ENCODE assay signal across 26 cellular contexts in the genomic region with DNA sequence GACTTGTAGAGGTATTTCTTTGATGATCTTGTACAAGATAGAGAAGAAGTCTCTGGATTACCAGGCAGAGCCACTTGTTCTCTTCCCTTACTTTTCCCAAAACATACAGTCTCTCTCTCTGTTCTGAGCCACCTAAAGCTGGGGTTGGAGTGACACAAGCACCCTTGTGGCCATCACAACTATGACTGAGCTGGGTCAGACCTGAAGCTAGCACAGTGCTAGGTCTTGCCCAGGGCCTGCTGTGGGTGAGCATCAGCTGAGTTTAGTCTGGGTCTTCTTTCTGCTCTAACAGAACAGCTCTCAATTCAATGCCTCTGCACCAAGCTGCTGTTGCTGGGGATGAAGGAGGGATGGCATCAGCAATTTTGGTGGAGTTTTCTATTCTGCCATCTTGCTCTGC.
A peak's percentile ranks its signal among the peaks of the same experiment; 100 is the strongest.
DNase-seq lines count a peak whose midpoint lies in the region; ATAC-seq, FAIRE-seq and TF ChIP-seq lines count a peak whose summit lies in the region.
"Had no signal": no experiment of that assay in that cellular context is flagged by ENCODE, and none has a peak within 500 bp of the region (broad histone marks: within the 10 kb centered on the region; RNA-seq: fewer than 3 reads in every experiment).

No MANE protein-coding gene starts in this region.

- H3K4me2 ChIP-seq in GM12878 (ENCODE audit: control insufficient read depth, insufficient read depth) = no peak overlapping the region
- H3K4me2 ChIP-seq in mesenchymal stem cell (ENCODE audit: low read length, poor library complexity, severe bottlenecking) = no peak overlapping the region
- no peak overlapping the region for H3K4me2 ChIP-seq in trophoblast cell (ENCODE audit: low read length)
- H3K4me2 ChIP-seq: BLaER1 had no signal

- H3K27ac ChIP-seq in GM12878 (ENCODE audit: control insufficient read depth, insufficient read depth) = no peak overlapping the region
- no peak overlapping the region for H3K27ac ChIP-seq in mesenchymal stem cell (ENCODE audit: low read length, poor library complexity, severe bottlenecking)
- no peak overlapping the region for H3K27ac ChIP-seq in trophoblast cell (ENCODE audit: low read depth, low read length)
- H3K27ac ChIP-seq: BLaER1 had no signal

- POLR2A ChIA-PET in WTC11 (lab: Charles Lee) (no interaction called here), GM12878 (lab: Charles Lee) (no interaction called here)

- H4K12ac ChIP-seq in trophoblast cell (ENCODE audit: low read depth, low read length) = no peak overlapping the region

- H3K4me1 ChIP-seq in GM12878 (ENCODE audit: control insufficient read depth, insufficient read depth, low read length) = no peaks in the 10 kb centered on the region
- no peaks in the 10 kb centered on the region for H3K4me1 ChIP-seq in mesenchymal stem cell (ENCODE audit: control insufficient read depth, insufficient read depth, low read depth, low read length)
- H3K4me1 ChIP-seq in trophoblast cell (ENCODE audit: control insufficient read depth in 1 of 2, insufficient read depth in 2 of 2, low read length in 2 of 2) = peaks cover 2 to 3% of the 10 kb centered on the region in 2 experiments
- H3K4me1 ChIP-seq: BLaER1 had no signal

- BruUV-seq in GM12878 (replicated peaks; lab: Mats Ljungman, UMichigan) = no TSS peak

- H2BK5ac ChIP-seq in mesenchymal stem cell (ENCODE audit: low read depth, low read length, poor library complexity, severe bottlenecking) = no peak overlapping the region
- no peak overlapping the region for H2BK5ac ChIP-seq in trophoblast cell (ENCODE audit: low read depth, low read length, poor library complexity)

- peak overlapping the region; percentile 75 for H4K8ac ChIP-seq in mesenchymal stem cell (ENCODE audit: low read length)
- H4K8ac ChIP-seq in trophoblast cell (ENCODE audit: low read depth, low read length) = no peak overlapping the region

- no peaks in the 10 kb centered on the region for H3K79me2 ChIP-seq in GM12878 (ENCODE audit: control insufficient read depth, insufficient read depth, low read length)
- no peaks in the 10 kb centered on the region for H3K79me2 ChIP-seq in trophoblast cell (ENCODE audit: control insufficient read depth, insufficient read depth, low read length, poor library complexity)

- ATAC-seq in WTC11 = peak; percentile 71
- peak; percentile 36; the same call in 2 of the 3 replicates for ATAC-seq in GM12878
- ATAC-seq in activated T-cell treated with anti-CD3 and anti-CD28 coated beads, Interleukin-2, amount 50 U/mL, for 4 hours = no peak

- no peak overlapping the region for H3K4me3 ChIP-seq in GM12878
- no peak overlapping the region for H3K4me3 ChIP-seq in mesenchymal stem cell (ENCODE audit: insufficient read depth in 1 of 2, low read depth in 1 of 2, low read length in 2 of 2)
- H3K4me3 ChIP-seq in trophoblast cell (ENCODE audit: low read depth, low read length) = no peak overlapping the region
- H3K4me3 ChIP-seq: BLaER1 had no signal

- intact Hi-C loops in GM12878 (cut with micrococcal nuclease; ENCODE audit: unreplicated experiment) = no loop called here

- SMC1A ChIA-PET in GM12878 (lab: Charles Lee; ENCODE audit: uncharacterized antibody, unreplicated experiment) = interaction anchor here (1.0 kb wide), 1 partner anchor 10 kb away, joined by 3 read pairs; no protein-coding TSS in a partner anchor

- CTCF ChIA-PET in WTC11 (lab: Charles Lee) (no interaction called here), GM12878 (lab: Yijun Ruan, JAX) (no interaction called here)

- H3K79me1 ChIP-seq in mesenchymal stem cell (replicated peaks; ENCODE audit: low read length, poor library complexity, severe bottlenecking) = peaks cover 11% of the 10 kb centered on the region
- H3K79me1 ChIP-seq in trophoblast cell (ENCODE audit: low read length) = no peaks in the 10 kb centered on the region

- in situ Hi-C loops in GM12878 (cut with MboI) = no loop called here

- H3K27me3 Mint-ChIP-seq in WTC11 (ENCODE audit: low read depth) = no peaks in the 10 kb centered on the region
- no peaks in the 10 kb centered on the region for H3K27me3 Mint-ChIP-seq in activated T-cell treated with anti-CD3 and anti-CD28 coated beads, Interleukin-2, amount 50 U/mL, for 4 hours (ENCODE audit: low read depth)
- H3K27me3 Mint-ChIP-seq: CD4-positive, alpha-beta memory T cell; CD4-positive, CD25-positive, alpha-beta regulatory T cell; CD8-positive, alpha-beta memory T cell had no signal

- H3K9ac ChIP-seq in GM12878 (ENCODE audit: control insufficient read depth, insufficient read depth, low read length) (no peak overlapping the region), mesenchymal stem cell (ENCODE audit: low read length) (no peak overlapping the region), trophoblast cell (ENCODE audit: low read length) (no peak overlapping the region)
- H3K9ac ChIP-seq: BLaER1 had no signal

- TF ChIP-seq EP300 in GM12878 (IDR thresholded peaks at IDR 0.05; ENCODE audit: borderline replicate concordance in 1 of 2, control insufficient read depth in 1 of 2, low read depth in 2 of 2, low read length in 2 of 2) = no peak

- no peak overlapping the region for H3K27ac Mint-ChIP-seq in WTC11
- H3K27ac Mint-ChIP-seq: CD14-positive monocyte; CD4-positive, CD25-positive, alpha-beta regulatory T cell; CD8-positive, alpha-beta memory T cell had no signal

- H3K23ac ChIP-seq in mesenchymal stem cell (ENCODE audit: low read length in 2 of 2) (no peak overlapping the region), trophoblast cell (ENCODE audit: low read length) (no peak overlapping the region)

- no peaks in the 10 kb centered on the region for H4K20me1 ChIP-seq in GM12878 (ENCODE audit: control insufficient read depth, insufficient read depth)
- H4K20me1 ChIP-seq: BLaER1 had no signal

- H4K91ac ChIP-seq in mesenchymal stem cell (ENCODE audit: low read length) = peak overlapping the region; percentile 43
- no peak overlapping the region for H4K91ac ChIP-seq in trophoblast cell (ENCODE audit: low read depth, low read length)

- H3K4me3 Mint-ChIP-seq in WTC11 = no peak overlapping the region
- no peak overlapping the region for H3K4me3 Mint-ChIP-seq in activated T-cell treated with anti-CD3 and anti-CD28 coated beads, Interleukin-2, amount 50 U/mL, for 4 hours
- H3K4me3 Mint-ChIP-seq: CD14-positive monocyte; CD4-positive, CD25-positive, alpha-beta regulatory T cell; CD8-positive, alpha-beta memory T cell had no signal

- H2AK5ac ChIP-seq in mesenchymal stem cell (ENCODE audit: low read length, severe bottlenecking) = no peak overlapping the region
- H2AK5ac ChIP-seq in trophoblast cell (ENCODE audit: low read length) = peak overlapping the region; percentile 9

- H3K14ac ChIP-seq in mesenchymal stem cell (ENCODE audit: low read length in 2 of 2) (no peak overlapping the region), trophoblast cell (ENCODE audit: low read length) (no peak overlapping the region)

- H3K36me3 ChIP-seq in GM12878 (ENCODE audit: control insufficient read depth in 2 of 2, insufficient read depth in 2 of 2, low read length in 1 of 2) = no peaks in the 10 kb centered on the region
- H3K36me3 ChIP-seq in mesenchymal stem cell (ENCODE audit: control insufficient read depth in 1 of 2, insufficient read depth in 2 of 2, low read depth in 1 of 2, low read length in 2 of 2) = peaks cover 0 to 3% of the 10 kb centered on the region in 2 experiments
- no peaks in the 10 kb centered on the region for H3K36me3 ChIP-seq in trophoblast cell (ENCODE audit: control insufficient read depth in 1 of 2, insufficient read depth in 2 of 2, low read length in 2 of 2)
- H3K36me3 ChIP-seq: BE2C, BLaER1 had no signal

- H2AFZ ChIP-seq in GM12878 (ENCODE audit: control insufficient read depth, low read depth, low read length) = no peak overlapping the region
- no peak overlapping the region for H2AFZ ChIP-seq in mesenchymal stem cell (ENCODE audit: low read depth, low read length)
- H2AFZ ChIP-seq in trophoblast cell (ENCODE audit: insufficient read depth, low read length, poor library complexity) = no peak overlapping the region

- no peaks in the 10 kb centered on the region for H3K27me3 ChIP-seq in GM12878 (replicated peaks in 1 of 2; ENCODE audit: control insufficient read depth in 2 of 2, insufficient read depth in 2 of 2, low read length in 1 of 2)
- H3K27me3 ChIP-seq in mesenchymal stem cell (ENCODE audit: control insufficient read depth in 1 of 2, insufficient read depth in 1 of 2, low read length in 2 of 2) = no peaks in the 10 kb centered on the region
- H3K27me3 ChIP-seq in trophoblast cell (ENCODE audit: insufficient read depth, low read length) = no peaks in the 10 kb centered on the region
- H3K27me3 ChIP-seq: BE2C, BLaER1 had no signal

- H3K18ac ChIP-seq in mesenchymal stem cell (ENCODE audit: low read depth in 1 of 2, low read length in 2 of 2) (no peak overlapping the region), trophoblast cell (ENCODE audit: low read length) (no peak overlapping the region)

- TF ChIP-seq RAD21 in GM12878 (IDR thresholded peaks at IDR 0.05; ENCODE audit: insufficient read depth, low read depth, low read length) = no peak

- H3K4ac ChIP-seq in mesenchymal stem cell (ENCODE audit: low read depth in 1 of 2, low read length in 2 of 2) (peak overlapping the region in 1 of 2 experiments; percentile 60), trophoblast cell (ENCODE audit: low read depth, low read length) (no peak overlapping the region)

- peak overlapping the region in 1 of 2 experiments; percentile 8 for H2BK12ac ChIP-seq in mesenchymal stem cell (ENCODE audit: low read length in 2 of 2)
- peak overlapping the region; percentile 5 for H2BK12ac ChIP-seq in trophoblast cell (ENCODE audit: low read length)

- no peaks in the 10 kb centered on the region for H3K4me1 Mint-ChIP-seq in WTC11
- H3K4me1 Mint-ChIP-seq in activated T-cell treated with anti-CD3 and anti-CD28 coated beads, Interleukin-2, amount 50 U/mL, for 4 hours (ENCODE audit: low read depth) = no peaks in the 10 kb centered on the region
- H3K4me1 Mint-ChIP-seq: CD14-positive monocyte; CD4-positive, alpha-beta memory T cell; CD4-positive, CD25-positive, alpha-beta regulatory T cell; CD8-positive, alpha-beta memory T cell had no signal

- TF ChIP-seq CTCF in WTC11 (IDR thresholded peaks at IDR 0.05) = no peak
- TF ChIP-seq CTCF in GM12878 (IDR thresholded peaks at IDR 0.05 in 2 of 3, conservative IDR thresholded peaks at IDR 0.05 in 1 of 3; ENCODE audit: control insufficient read depth in 2 of 3, extremely low read depth in 1 of 3, insufficient read depth in 1 of 3, low read depth in 3 of 3, low read length in 3 of 3) = no peak

- no peak overlapping the region for H2BK120ac ChIP-seq in mesenchymal stem cell (ENCODE audit: low read depth, low read length)
- no peak overlapping the region for H2BK120ac ChIP-seq in trophoblast cell (ENCODE audit: insufficient read depth, low read length, poor library complexity)

- no peaks in the 10 kb centered on the region for H3K36me3 Mint-ChIP-seq in WTC11
- H3K36me3 Mint-ChIP-seq in activated T-cell treated with anti-CD3 and anti-CD28 coated beads, Interleukin-2, amount 50 U/mL, for 4 hours (ENCODE audit: insufficient read depth) = no peaks in the 10 kb centered on the region
- H3K36me3 Mint-ChIP-seq: CD14-positive monocyte; CD4-positive, alpha-beta memory T cell; CD4-positive, CD25-positive, alpha-beta regulatory T cell; CD8-positive, alpha-beta memory T cell had no signal

- FAIRE-seq in GM12878 (lab: Jason Lieb, UNC) = no peak
- FAIRE-seq: GM12891 had no signal

- no peak overlapping the region for H2BK15ac ChIP-seq in mesenchymal stem cell (ENCODE audit: low read depth, poor library complexity, severe bottlenecking)

- no peak for DNase-seq in WTC11 (ENCODE audit: low spot score)
- DNase-seq in GM12878 (ENCODE audit: low read depth, low spot score) = no peak
- DNase-seq in mesenchymal stem cell = no peak
- no peak for DNase-seq in trophoblast cell
- DNase-seq in NK-92 treated with Interleukin-12 subunit alpha and Interleukin-12 subunit beta, amount 100 ng/mL, for 24 hours (lab: John Stamatoyannopoulos, UW) = no peak
- DNase-seq in NCI-H2196 treated with DMSO at 0.1 percent for 48 hours (lab: John Stamatoyannopoulos, UW; ENCODE audit: unreplicated experiment) = no peak
- DNase-seq in activated T-cell treated with anti-CD3 and anti-CD28 coated beads, Interleukin-2, amount 50 U/mL, for 4 hours = no peak
- no peak for DNase-seq in GM19240 (ENCODE audit: insufficient read length, low spot score)
- DNase-seq: 8988T; ACHN; BE2C; C1 segment of cervical spinal cord; CD4-positive, alpha-beta memory T cell; CD4-positive, CD25-positive, alpha-beta regulatory T cell; CD8-positive, alpha-beta memory T cell; COR-L47; DMS 273 treated with DMSO at 0.1 percent for 48 hours; DMS153; DMS53; DMS79; DND-41; EL; GDM1 had no signal

- RAD21 ChIA-PET in GM12878 (lab: Charles Lee; ENCODE audit: unreplicated experiment) = no interaction called here

- H3K9me3 ChIP-seq in GM12878 (replicated peaks; ENCODE audit: control insufficient read depth, insufficient read depth, low read length) (no peaks in the 10 kb centered on the region), mesenchymal stem cell (ENCODE audit: control insufficient read depth, low read length) (no peaks in the 10 kb centered on the region), trophoblast cell (ENCODE audit: insufficient read depth, low read depth, low read length) (no peaks in the 10 kb centered on the region)
- H3K9me3 ChIP-seq: BE2C, BLaER1 had no signal

- TF ChIP-seq POLR2A in GM12878 (IDR thresholded peaks at IDR 0.05; ENCODE audit: low read depth, low read length) = no peak

- no peaks in the 10 kb centered on the region for H3K9me3 Mint-ChIP-seq in WTC11
- peaks cover 3% of the 10 kb centered on the region for H3K9me3 Mint-ChIP-seq in activated T-cell treated with anti-CD3 and anti-CD28 coated beads, Interleukin-2, amount 50 U/mL, for 4 hours

Comparison
In these comparisons a context has a peak if more than half of its experiments do, and no peak if none do; other contexts are left out.
1. ATAC-seq: peak in WTC11 (single experiment) and GM12878 (single experiment); none in activated T-cell treated with anti-CD3 and anti-CD28 coated beads, Interleukin-2, amount 50 U/mL, for 4 hours (0 of 2).